In the genomic region with DNA sequence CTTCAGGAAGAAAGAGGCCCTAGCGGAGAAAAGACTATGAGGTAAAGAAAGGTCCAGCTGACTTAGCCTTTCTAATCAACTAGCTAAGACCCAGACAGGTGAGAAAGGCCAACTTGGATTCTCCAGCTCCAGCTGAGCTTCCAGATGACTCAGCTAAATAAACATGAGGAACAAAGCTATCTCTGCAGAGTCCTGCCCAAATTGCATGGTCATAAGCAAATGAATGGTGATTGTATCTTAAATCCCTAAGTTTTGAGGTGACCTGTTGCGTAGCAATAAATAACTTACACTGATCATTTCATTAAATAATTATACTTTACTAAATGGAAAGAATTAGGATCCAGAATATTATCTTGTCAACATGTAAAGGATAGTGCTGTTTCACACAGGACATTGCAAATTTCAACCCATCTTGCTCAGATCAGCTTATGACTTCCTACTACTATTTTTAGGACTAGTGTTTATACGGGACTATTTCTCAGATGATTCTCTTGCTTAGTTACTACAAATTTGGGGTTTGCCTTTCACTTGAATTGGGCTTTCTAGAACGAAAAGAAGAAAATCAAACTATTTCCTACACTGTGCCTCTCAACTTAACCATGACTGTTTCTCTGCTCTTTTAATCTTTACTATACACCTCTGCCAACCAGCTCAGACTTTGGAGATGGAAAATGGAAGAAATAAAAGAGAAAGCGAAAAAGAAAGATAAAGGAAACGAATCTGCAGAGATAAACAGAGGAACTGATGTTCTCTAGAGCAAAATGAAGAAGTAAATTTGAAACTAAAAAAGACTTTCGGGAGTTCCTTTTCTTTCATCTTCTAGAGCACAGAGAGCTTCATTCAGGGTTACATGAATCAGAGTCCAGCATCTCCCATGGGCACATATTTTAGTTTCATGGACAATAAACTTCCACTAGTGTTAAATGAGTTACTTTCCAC, we compare ENCODE assay signal across 8 cellular contexts. TPM values are rescaled to one million over a fixed set of nuclear protein-coding genes. Genes with fewer than 3 reads are reported as not detected.
DNase-seq lines count a peak whose midpoint lies in the region; ATAC-seq and TF ChIP-seq lines count a peak whose summit lies in the region.

No MANE protein-coding gene starts in this region.

- peak overlapping the region; percentile 79 for H3K4me2 ChIP-seq in OCI-LY3 (ENCODE audit: low read length)

- peaks cover 18% of the 10 kb centered on the region for H3K36me3 Mint-ChIP-seq in endodermal cell (ENCODE audit: low read depth)
- no peaks in the 10 kb centered on the region for H3K36me3 Mint-ChIP-seq in stimulated activated effector memory CD8-positive, alpha-beta T cell treated with anti-CD3 and anti-CD28 coated beads, Interleukin-12 subunit alpha, Interleukin-12 subunit beta, amount 100 ng/mL, for 72 hours

- H3K9me3 ChIP-seq in OCI-LY3 (ENCODE audit: insufficient read depth, low read length) (no peaks in the 10 kb centered on the region), endodermal cell (ENCODE audit: control insufficient read depth, low read length) (peaks cover 39% of the 10 kb centered on the region)

- H3K9me3 Mint-ChIP-seq in endodermal cell = peaks cover 48% of the 10 kb centered on the region
- H3K9me3 Mint-ChIP-seq in stimulated activated effector memory CD8-positive, alpha-beta T cell treated with anti-CD3 and anti-CD28 coated beads, Interleukin-12 subunit alpha, Interleukin-12 subunit beta, amount 100 ng/mL, for 72 hours = peaks cover 3% of the 10 kb centered on the region

- H3K9ac ChIP-seq in OCI-LY3 (ENCODE audit: low read length) (peak overlapping the region; percentile 38), endodermal cell (ENCODE audit: extremely low read depth, low read length, poor library complexity, severe bottlenecking) (peak overlapping the region; percentile 91)

- H3K4me3 Mint-ChIP-seq in endodermal cell = peak overlapping the region; percentile 19
- H3K4me3 Mint-ChIP-seq in stimulated activated effector memory CD8-positive, alpha-beta T cell treated with anti-CD3 and anti-CD28 coated beads, Interleukin-12 subunit alpha, Interleukin-12 subunit beta, amount 100 ng/mL, for 72 hours = peak overlapping the region; percentile 21

- DNase-seq in NCI-H345 (lab: John Stamatoyannopoulos, UW) = peak; percentile 10
- DNase-seq in NCI-H345 treated with DMSO at 0.1 percent for 48 hours (lab: John Stamatoyannopoulos, UW; ENCODE audit: unreplicated experiment) = no peak
- peak; percentile 76 for DNase-seq in endodermal cell
- DNase-seq in stimulated activated effector memory CD8-positive, alpha-beta T cell treated with anti-CD3 and anti-CD28 coated beads, Interleukin-12 subunit alpha, Interleukin-12 subunit beta, amount 100 ng/mL, for 72 hours (ENCODE audit: low spot score in 2 of 2) = no peak
- DNase-seq in stimulated activated CD4-positive, alpha-beta T cell treated with anti-CD3 and anti-CD28 coated beads, Interleukin-2, amount 100 ng/mL, for 24 hours = no peak

- peak overlapping the region; percentile 94 for H3K27ac Mint-ChIP-seq in endodermal cell
- no peak overlapping the region for H3K27ac Mint-ChIP-seq in stimulated activated effector memory CD8-positive, alpha-beta T cell treated with anti-CD3 and anti-CD28 coated beads, Interleukin-12 subunit alpha, Interleukin-12 subunit beta, amount 100 ng/mL, for 72 hours

- H3K4me1 ChIP-seq in OCI-LY3 (ENCODE audit: low read length) (peaks cover 33% of the 10 kb centered on the region), endodermal cell (ENCODE audit: control insufficient read depth, insufficient read depth, low read length) (peaks cover 6% of the 10 kb centered on the region)

- H3K27me3 ChIP-seq in OCI-LY3 (ENCODE audit: low read depth, low read length) (no peaks in the 10 kb centered on the region), endodermal cell (ENCODE audit: control insufficient read depth, insufficient read depth, low read length, poor library complexity, severe bottlenecking) (no peaks in the 10 kb centered on the region)

- no peaks in the 10 kb centered on the region for H4K20me1 ChIP-seq in OCI-LY3 (ENCODE audit: insufficient read depth, low read length)

- H3K4me3 ChIP-seq in OCI-LY3 (ENCODE audit: low read length) (peak overlapping the region; percentile 66), endodermal cell (ENCODE audit: low read length) (peak overlapping the region; percentile 38)

- TF ChIP-seq CTCF in OCI-LY3 (IDR thresholded peaks at IDR 0.05; ENCODE audit: low read depth, low read length) = no peak
- TF ChIP-seq CTCF in endodermal cell (conservative IDR thresholded peaks at IDR 0.05) = no peak

- H3K4me1 Mint-ChIP-seq in endodermal cell = peaks cover 35% of the 10 kb centered on the region
- H3K4me1 Mint-ChIP-seq in stimulated activated effector memory CD8-positive, alpha-beta T cell treated with anti-CD3 and anti-CD28 coated beads, Interleukin-12 subunit alpha, Interleukin-12 subunit beta, amount 100 ng/mL, for 72 hours = peaks cover 12% of the 10 kb centered on the region

- no peaks in the 10 kb centered on the region for H3K79me2 ChIP-seq in OCI-LY3 (ENCODE audit: low read length)

- H3K27ac ChIP-seq in OCI-LY3 (ENCODE audit: low read length) (peak overlapping the region; percentile 43), endodermal cell (ENCODE audit: low read depth, low read length) (peak overlapping the region; percentile 88)

- 34 to 53% methylated on average over 5 to 6 of the region's 7 CpGs for WGBS in endodermal cell (ENCODE audit: insufficient coverage in 1 of 2, insufficient read length in 1 of 2), 2 experiments

- ATAC-seq in HG02798 (IDR thresholded peaks at IDR 0.05; ENCODE audit: poor library complexity, unreplicated experiment) (peak; percentile 50), GM18505 (IDR thresholded peaks at IDR 0.05; ENCODE audit: unreplicated experiment) (no peak)
- no peak for ATAC-seq in stimulated activated effector memory CD8-positive, alpha-beta T cell treated with anti-CD3 and anti-CD28 coated beads, Interleukin-12 subunit alpha, Interleukin-12 subunit beta, amount 100 ng/mL, for 72 hours

- TF ChIP-seq POLR2A in GM18505 (IDR thresholded peaks at IDR 0.05; ENCODE audit: borderline replicate concordance, extremely low read depth, insufficient read depth, insufficient read length) = no peak

- H2AFZ ChIP-seq in OCI-LY3 (ENCODE audit: low read depth, low read length) = peak overlapping the region; percentile 41

- H3K27me3 Mint-ChIP-seq in endodermal cell (ENCODE audit: insufficient read depth) = no peaks in the 10 kb centered on the region

- no peaks in the 10 kb centered on the region for H3K36me3 ChIP-seq in OCI-LY3 (replicated peaks; ENCODE audit: low read depth, low read length)
- H3K36me3 ChIP-seq in endodermal cell (ENCODE audit: control insufficient read depth, insufficient read depth, low read length) = no peaks in the 10 kb centered on the region

RNA-seq across cellular contexts. Expression of gene ADGRG7, which starts 6.6 kb away (rescaled TPM):
- 1 to 10 TPM in 1 of 2 donors, under 1 TPM in 1; 0.70 to 2.1 TPM for total RNA-seq in endodermal cell
- polyA plus RNA-seq in endodermal cell (2013, experiment 1 of 2) = 1.1 TPM
- polyA plus RNA-seq in endodermal cell (2013, experiment 2 of 2) = 0.83 TPM

Comparison
In these comparisons a context has a peak if more than half of its experiments do, and no peak if none do; other contexts are left out.
1. DNase-seq: peak in NCI-H345 (single experiment) and endodermal cell (single experiment); none in NCI-H345 treated with DMSO at 0.1 percent for 48 hours (single experiment), stimulated activated effector memory CD8-positive, alpha-beta T cell treated with anti-CD3 and anti-CD28 coated beads, Interleukin-12 subunit alpha, Interleukin-12 subunit beta, amount 100 ng/mL, for 72 hours (0 of 2) and stimulated activated CD4-positive, alpha-beta T cell treated with anti-CD3 and anti-CD28 coated beads, Interleukin-2, amount 100 ng/mL, for 24 hours (0 of 2).